Comparison of ENCODE assay signal across 8 cellular contexts in genomic region chr4:98659106-98659592, GRCh38. TPM values are rescaled to one million over a fixed set of nuclear protein-coding genes. Genes with fewer than 3 reads are reported as not detected.
A peak's percentile ranks its signal among the peaks of the same experiment; 100 is the strongest.
DNase-seq lines count a peak whose midpoint lies in the region; ATAC-seq and TF ChIP-seq lines count a peak whose summit lies in the region.

No MANE protein-coding gene starts in this region.

- peaks cover 56% of the 10 kb centered on the region for H3K4me1 Mint-ChIP-seq in osteocyte (ENCODE audit: unreplicated experiment)

- POLR2A ChIA-PET in HEK293 (lab: Yijun Ruan, JAX) = no interaction called here

- H3K27ac ChIP-seq in HEK293 (ENCODE audit: extremely low read depth, low read depth, low read length) = no peak overlapping the region; the same call in 1 of the 2 replicates

- H3K9me3 Mint-ChIP-seq in osteocyte (ENCODE audit: unreplicated experiment) = no peaks in the 10 kb centered on the region

- TF ChIP-seq CTCF in HEK293 (tag by site-specific recombination; IDR thresholded peaks at IDR 0.05) (no peak), fibroblast of mammary gland (conservative IDR thresholded peaks at IDR 0.05; ENCODE audit: control insufficient read depth, insufficient read depth, low read depth, low read length) (peak; percentile 32), osteocyte (IDR thresholded peaks at IDR 0.05) (peak; percentile 42)

- no peak for ATAC-seq in HG02970 (IDR thresholded peaks at IDR 0.05; ENCODE audit: low FRiP score, unreplicated experiment)
- ATAC-seq in HG02678 (IDR thresholded peaks at IDR 0.05; ENCODE audit: unreplicated experiment) = no peak
- no peak for ATAC-seq in GM19467 (IDR thresholded peaks at IDR 0.05; ENCODE audit: unreplicated experiment)

- CTCF ChIA-PET in HEK293 (lab: Yijun Ruan, JAX) = no interaction called here

- H3K36me3 ChIP-seq in HEK293 (ENCODE audit: control insufficient read depth in 2 of 2, insufficient read depth in 1 of 2, low read length in 2 of 2) = no peaks in the 10 kb centered on the region

- no peaks in the 10 kb centered on the region for H3K9me3 ChIP-seq in HEK293 (ENCODE audit: control insufficient read depth, insufficient read depth, low read depth, low read length)

- H3K36me3 Mint-ChIP-seq in osteocyte (ENCODE audit: unreplicated experiment) = no peaks in the 10 kb centered on the region

- H3K27ac Mint-ChIP-seq in osteocyte (ENCODE audit: unreplicated experiment) = peak overlapping the region; percentile 89

- H3K4me3 ChIP-seq in HEK293 (ENCODE audit: low read depth, low read length) (peak overlapping the region; percentile 58), fibroblast of mammary gland (ENCODE audit: control insufficient read depth, low read depth, low read length) (peak overlapping the region; percentile 86)

- no peaks in the 10 kb centered on the region for H3K4me1 ChIP-seq in HEK293 (ENCODE audit: control insufficient read depth, insufficient read depth, low read length)

- peak; percentile 33 for DNase-seq in SW480 (ENCODE audit: low spot score)
- DNase-seq in fibroblast of mammary gland (ENCODE audit: low read depth) = peak; percentile 67
- no peak for DNase-seq in osteocyte (ENCODE audit: extremely low spot score, unreplicated experiment)
- DNase-seq in middle frontal gyrus (ENCODE audit: extremely low spot score, low spot score) = no peak

- H3K27me3 Mint-ChIP-seq in osteocyte (ENCODE audit: unreplicated experiment) = no peaks in the 10 kb centered on the region

- peak overlapping the region; percentile 89 for H3K4me3 Mint-ChIP-seq in osteocyte (ENCODE audit: unreplicated experiment)

TF ChIP-seq in HEK293, 187 proteins besides CTCF, POLR2A, EP300 and RAD21:
- TF ChIP-seq ZNF37A (tag by site-specific recombination; IDR thresholded peaks at IDR 0.05) (no peak), ZNF366 (tag by site-specific recombination; conservative IDR thresholded peaks at IDR 0.05) (peak; percentile 71), KLF8 (tag by site-specific recombination; IDR thresholded peaks at IDR 0.05) (0 out of 2 replicates have a peak, but pooled peaks have one; percentile 2), ZNF521 (tag by site-specific recombination; IDR thresholded peaks at IDR 0.05) (no peak), ZNF664 (tag by site-specific recombination; IDR thresholded peaks at IDR 0.05) (no peak), ZNF292 (tag by site-specific recombination; IDR thresholded peaks at IDR 0.05; ENCODE audit: borderline replicate concordance, low read depth) (no peak), ZBTB8A (tag by site-specific recombination; IDR thresholded peaks at IDR 0.05) (0 out of 2 replicates have a peak, but pooled peaks have one; percentile 15), ZNF501 (tag by site-specific recombination; IDR thresholded peaks at IDR 0.05) (no peak), PRDM1 (tag by site-specific recombination; IDR thresholded peaks at IDR 0.05) (peak; percentile 85), ZNF629 (tag by site-specific recombination; IDR thresholded peaks at IDR 0.05) (0 out of 2 replicates have a peak, but pooled peaks have one; percentile 8), ZNF549 (tag by site-specific recombination; IDR thresholded peaks at IDR 0.05) (no peak), PATZ1 (tag by site-specific recombination; IDR thresholded peaks at IDR 0.05) (0 out of 2 replicates have a peak, but pooled peaks have one; percentile 9), ZNF221 (tag by site-specific recombination; IDR thresholded peaks at IDR 0.05; ENCODE audit: borderline replicate concordance) (no peak), ZFHX2 (tag by site-specific recombination; conservative IDR thresholded peaks at IDR 0.05) (no peak), ZNF654 (tag by site-specific recombination; IDR thresholded peaks at IDR 0.05; ENCODE audit: low read depth) (no peak), EGR2 (tag by site-specific recombination; IDR thresholded peaks at IDR 0.05; ENCODE audit: low read depth) (peak; percentile 3; the same call in 1 of the 2 replicates), ZBTB11 (tag by site-specific recombination; conservative IDR thresholded peaks at IDR 0.05; ENCODE audit: low read depth) (peak; percentile 54; the same call in 1 of the 2 replicates), BCL11A (tag by site-specific recombination; IDR thresholded peaks at IDR 0.05; ENCODE audit: low read depth) (no peak)

RNA-seq across cellular contexts. Expression of gene TSPAN5, which starts 0.7 kb away (rescaled TPM):
- total RNA-seq in osteocyte = 64.2 and 66.0 TPM in 2 replicates

Comparison
In these comparisons a context has a peak if more than half of its experiments do, and no peak if none do; other contexts are left out.
1. DNase-seq: peak in SW480 (single experiment) and fibroblast of mammary gland (single experiment); none in osteocyte (single experiment) and middle frontal gyrus (single experiment).